1 cellular context compared by ENCODE assay signal in genomic region chr19:46076951-46077814, GRCh38.
A peak's percentile ranks its signal among the peaks of the same experiment; 100 is the strongest.
TF ChIP-seq lines count a peak whose summit lies in the region.

No MANE protein-coding gene starts in this region.

TF ChIP-seq in GM12878, 131 proteins besides CTCF, POLR2A, EP300 and RAD21:
- TF ChIP-seq E2F4 (IDR thresholded peaks at IDR 0.05; ENCODE audit: low read depth, low read length) (no peak), SRF (IDR thresholded peaks at IDR 0.05; ENCODE audit: low read depth in 2 of 2, low read length in 2 of 2) (no peak), ESRRA (IDR thresholded peaks at IDR 0.05; ENCODE audit: low read length) (no peak), CUX1 (IDR thresholded peaks at IDR 0.05; ENCODE audit: insufficient replicate concordance, low read depth, low read length) (no peak), NKRF (conservative IDR thresholded peaks at IDR 0.05) (no peak), ZNF687 (IDR thresholded peaks at IDR 0.05) (no peak), PAX5 (IDR thresholded peaks at IDR 0.05; ENCODE audit: borderline replicate concordance, low read depth, low read length) (peak; percentile 25; the same call in 1 of the 2 replicates), CEBPB (IDR thresholded peaks at IDR 0.05; ENCODE audit: borderline replicate concordance in 1 of 2, low read depth in 2 of 2, low read length in 2 of 2) (no peak), NFIC (IDR thresholded peaks at IDR 0.05; ENCODE audit: low read depth, low read length) (no peak), ATF7 (IDR thresholded peaks at IDR 0.05; ENCODE audit: low read depth) (no peak), MAX (IDR thresholded peaks at IDR 0.05; ENCODE audit: low read depth, low read length) (no peak), SMARCA5 (IDR thresholded peaks at IDR 0.05) (no peak), RB1 (IDR thresholded peaks at IDR 0.05; ENCODE audit: borderline replicate concordance) (no peak), ZNF24 (IDR thresholded peaks at IDR 0.05) (no peak), RFX5 (IDR thresholded peaks at IDR 0.05; ENCODE audit: low read depth, low read length) (no peak), YY1 (IDR thresholded peaks at IDR 0.05; ENCODE audit: low read depth, low read length) (0 out of 2 replicates have a peak, but pooled peaks have one; percentile 7), TCF3 (IDR thresholded peaks at IDR 0.05; ENCODE audit: borderline replicate concordance, insufficient read depth, low read depth, low read length) (no peak), BACH1 (IDR thresholded peaks at IDR 0.05; ENCODE audit: borderline replicate concordance) (no peak), SIX5 (IDR thresholded peaks at IDR 0.05; ENCODE audit: low read depth, low read length, severe bottlenecking) (no peak), SIN3A (IDR thresholded peaks at IDR 0.05; ENCODE audit: low read depth, low read length) (no peak), NR2F1 (conservative IDR thresholded peaks at IDR 0.05) (no peak), RELB (IDR thresholded peaks at IDR 0.05; ENCODE audit: low read depth) (no peak), SMC3 (IDR thresholded peaks at IDR 0.05; ENCODE audit: borderline replicate concordance, low read length) (peak; percentile 35; the same call in 1 of the 2 replicates), HDAC2 (IDR thresholded peaks at IDR 0.05) (no peak)
